8 cellular contexts compared by ENCODE assay signal in genomic region chr19:58400916-58401824, GRCh38.
A peak's percentile ranks its signal among the peaks of the same experiment; 100 is the strongest.
DNase-seq lines count a peak whose midpoint lies in the region; ATAC-seq lines count a peak whose summit lies in the region.

No MANE protein-coding gene starts in this region.

- ATAC-seq in GM19023 (IDR thresholded peaks at IDR 0.05; ENCODE audit: unreplicated experiment), result peak; percentile 97
- peak; percentile 97 for ATAC-seq in HG03196 (IDR thresholded peaks at IDR 0.05; ENCODE audit: unreplicated experiment)

- DNase-seq in AG20443 (ENCODE audit: low spot score), result peak; percentile 99
- peak; percentile 94 for DNase-seq in NCI-H345 treated with DMSO at 0.1 percent for 48 hours (lab: John Stamatoyannopoulos, UW; ENCODE audit: unreplicated experiment)
- DNase-seq in activated CD4-positive, CD25-positive, alpha-beta regulatory T cell treated with anti-CD3 and anti-CD28 coated beads, Interleukin-2, amount 50 U/mL, for 16 hours (ENCODE audit: low read depth, low spot score), result peak; percentile 99
- peak; percentile 99 for DNase-seq in cerebellar cortex (ENCODE audit: low spot score)
- DNase-seq in islet precursor cell, result peak; percentile 100
- DNase-seq in stimulated activated CD4-positive, alpha-beta T cell treated with anti-CD3 and anti-CD28 coated beads, Interleukin-12 subunit alpha, Interleukin-12 subunit beta, amount 100 ng/mL, for 4 hours, result peak; percentile 99

Comparison
In these comparisons a context has a peak if more than half of its experiments do, and no peak if none do; other contexts are left out.
1. Peak in every context shown above with its lines: DNase-seq and ATAC-seq.